In the genomic region with DNA sequence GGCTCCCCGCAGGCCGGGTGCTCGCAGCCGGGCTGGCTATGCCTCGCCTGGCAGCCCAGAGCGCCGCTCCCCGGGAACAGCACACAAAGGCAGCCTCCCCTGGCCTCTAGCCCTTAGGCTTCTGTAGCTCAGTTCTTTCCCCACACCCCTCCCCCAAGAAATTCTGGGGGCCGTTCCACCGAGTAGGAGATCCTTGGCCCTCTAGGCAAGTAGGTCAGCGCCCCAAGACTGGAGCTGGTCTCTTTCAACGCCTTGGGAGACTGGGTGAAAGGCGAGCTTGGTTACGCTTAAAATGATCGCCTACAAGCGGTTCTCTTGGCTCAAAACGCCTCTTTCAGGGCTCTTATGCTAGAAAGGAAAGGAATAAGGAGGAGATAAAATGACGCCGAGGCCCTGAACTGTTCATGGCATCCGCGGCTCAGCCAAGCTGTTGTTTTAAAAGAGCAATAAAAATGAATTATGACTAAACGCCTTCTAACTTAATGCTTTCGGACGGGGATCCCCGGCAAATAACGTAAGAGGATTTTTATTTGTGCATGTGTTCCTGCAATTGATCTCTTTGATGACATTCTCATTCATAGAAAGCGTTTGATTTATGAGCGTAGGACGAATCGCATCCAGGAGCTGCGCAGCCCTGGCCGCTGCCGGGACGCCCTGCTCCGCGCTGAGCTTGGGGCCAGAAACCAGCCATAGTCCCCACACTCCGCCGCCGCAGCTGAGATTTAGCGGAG, we compare ENCODE assay signal across 8 cellular contexts. TPM values are rescaled to one million over a fixed set of nuclear protein-coding genes. Genes with fewer than 3 reads are reported as not detected.
DNase-seq lines count a peak whose midpoint lies in the region; ATAC-seq and TF ChIP-seq lines count a peak whose summit lies in the region.
"Had no signal": no experiment of that assay in that cellular context is flagged by ENCODE, and none has a peak within 500 bp of the region (broad histone marks: within the 10 kb centered on the region; RNA-seq: fewer than 3 reads in every experiment).

No MANE protein-coding gene starts in this region.

- intact Hi-C loops in lower lobe of right lung (cut with DNase I), result no loop called here

- H3K9me3 Mint-ChIP-seq in brain, result peaks cover 0 to 28% (median 7%) of the 10 kb centered on the region in 5 experiments

- H3K27ac ChIP-seq in HUES64 (ENCODE audit: low read depth, low read length) (no peak overlapping the region), lower lobe of right lung (peak overlapping the region; percentile 94)

- peak overlapping the region in 4 of 5 experiments; percentile 80 to 97 (median 86) for H3K4me3 Mint-ChIP-seq in brain

- no peak for ATAC-seq in lower lobe of right lung
- ATAC-seq in GM19452 (IDR thresholded peaks at IDR 0.05; ENCODE audit: unreplicated experiment), result no peak

- H3K27me3 Mint-ChIP-seq in brain, result peaks cover 100% of the 10 kb centered on the region

- TF ChIP-seq CTCF in brain (conservative IDR thresholded peaks at IDR 0.05) (no peak), lower lobe of right lung (IDR thresholded peaks at IDR 0.05) (no peak)

- no peak for DNase-seq in lower lobe of right lung
- peak; percentile 63 for DNase-seq in stromal cell of bone marrow (ENCODE audit: low read depth)
- no peak for DNase-seq in AG08395 (ENCODE audit: low spot score)
- no peak for DNase-seq in iPS-NIHi11 (ENCODE audit: low spot score)
- DNase-seq: stimulated activated CD4-positive, alpha-beta T cell treated with anti-CD3 and anti-CD28 coated beads, Interleukin-4, amount 100 ng/mL, for 1 hour had no signal

- H3K9me3 ChIP-seq in HUES64 (ENCODE audit: insufficient read depth, low read depth, low read length) (no peaks in the 10 kb centered on the region), lower lobe of right lung (no peaks in the 10 kb centered on the region)

- H3K4me1 Mint-ChIP-seq in brain, result peaks cover 49% of the 10 kb centered on the region

- H3K4me3 ChIP-seq in HUES64 (ENCODE audit: low read length) (peak overlapping the region; percentile 51; the same call in 1 of the 2 replicates), lower lobe of right lung (peak overlapping the region; percentile 90)

- no peaks in the 10 kb centered on the region for H3K36me3 ChIP-seq in HUES64 (ENCODE audit: insufficient read depth, low read length)
- peaks cover 18% of the 10 kb centered on the region for H3K36me3 ChIP-seq in lower lobe of right lung

- H3K9ac ChIP-seq in HUES64 (ENCODE audit: low read depth, low read length), result no peak overlapping the region; the same call in 1 of the 2 replicates

- WGBS in HUES64, result 2% methylated on average over 40 of the region's 40 CpGs

- H3K27me3 ChIP-seq in HUES64 (ENCODE audit: insufficient read depth, low read length), result peaks cover 100% of the 10 kb centered on the region
- peaks cover 51% of the 10 kb centered on the region for H3K27me3 ChIP-seq in lower lobe of right lung (ENCODE audit: low read depth)

- H3K27ac Mint-ChIP-seq in brain, result peak overlapping the region in 4 of 5 experiments; percentile 71 to 99 (median 96)

- H3K4me1 ChIP-seq in HUES64 (ENCODE audit: insufficient read depth, low read length) (peaks cover 21% of the 10 kb centered on the region), lower lobe of right lung (peaks cover 44% of the 10 kb centered on the region)

- peaks cover 11% of the 10 kb centered on the region for H3K36me3 Mint-ChIP-seq in brain

RNA-seq across cellular contexts. Expression of gene HOXA1, which starts 2.9 kb away (rescaled TPM):
- polyA plus RNA-seq in HUES64 (2013, experiment 1 of 2), result 7.8 TPM
- polyA plus RNA-seq in HUES64 (2013, experiment 2 of 2), result 11.2 TPM
- not detected for polyA plus RNA-seq in brain (ENCODE audit: insufficient read depth, low read depth, low replicate concordance)
- 0.77 TPM for total RNA-seq in lower lobe of right lung

RNA-seq across cellular contexts. Expression of gene HOXA2, which starts 3.8 kb away (rescaled TPM):
- 3.4 TPM for polyA plus RNA-seq in HUES64 (2013, experiment 1 of 2)
- 8.4 TPM for polyA plus RNA-seq in HUES64 (2013, experiment 2 of 2)
- not detected for polyA plus RNA-seq in brain (ENCODE audit: insufficient read depth, low read depth, low replicate concordance)
- total RNA-seq in lower lobe of right lung, result 1.5 TPM

RNA-seq across cellular contexts. Expression of gene HOXA4, which starts 31.9 kb away (rescaled TPM):
- not detected for polyA plus RNA-seq in HUES64 (2013, experiment 1 of 2)
- 0.44 TPM for polyA plus RNA-seq in HUES64 (2013, experiment 2 of 2)
- polyA plus RNA-seq in brain (ENCODE audit: insufficient read depth, low read depth, low replicate concordance), result 1.1 TPM
- 8.5 TPM for total RNA-seq in lower lobe of right lung

RNA-seq across cellular contexts. Expression of gene HOXA5, which starts 44.8 kb away (rescaled TPM):
- polyA plus RNA-seq in HUES64 (2013, experiment 1 of 2), result 0.50 TPM
- polyA plus RNA-seq in HUES64 (2013, experiment 2 of 2), result 0.89 TPM
- polyA plus RNA-seq in brain (ENCODE audit: insufficient read depth, low read depth, low replicate concordance), result 25.3 TPM
- total RNA-seq in lower lobe of right lung, result 16.0 TPM

RNA-seq across cellular contexts. Expression of gene HOXA6, which starts 48.9 kb away (rescaled TPM):
- 0.20 TPM for polyA plus RNA-seq in HUES64 (2013, experiment 1 of 2)
- 1.0 TPM for polyA plus RNA-seq in HUES64 (2013, experiment 2 of 2)
- polyA plus RNA-seq in brain (ENCODE audit: insufficient read depth, low read depth, low replicate concordance), result 14.9 TPM
- 4.6 TPM for total RNA-seq in lower lobe of right lung
